Comparison of ENCODE assay signal across 26 cellular contexts in the genomic region with DNA sequence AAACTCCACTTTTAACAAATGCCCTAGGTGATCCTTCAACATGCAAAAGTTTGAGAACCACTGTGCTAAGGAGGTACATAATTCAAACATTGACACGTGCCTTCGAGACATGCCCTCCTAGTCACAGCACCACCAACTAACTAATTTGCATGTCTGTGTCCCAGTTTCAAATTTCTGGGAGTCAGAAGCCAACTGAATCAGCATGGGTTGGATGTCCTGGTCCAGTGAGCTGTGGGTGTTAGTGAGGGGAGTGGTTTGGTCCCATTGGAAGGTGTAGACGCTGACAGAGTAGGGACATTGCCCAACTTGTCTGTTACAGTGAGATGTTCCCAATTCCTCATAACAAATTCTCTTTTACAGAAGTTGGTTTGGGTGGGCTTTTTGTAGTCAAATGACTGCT.
"Had no signal": no experiment of that assay in that cellular context is flagged by ENCODE, and none has a peak within 500 bp of the region (broad histone marks: within the 10 kb centered on the region; RNA-seq: fewer than 3 reads in every experiment).

No MANE protein-coding gene starts in this region.

- DNase-seq: activated CD4-positive, alpha-beta memory T cell treated with anti-CD3 and anti-CD28 coated beads, Interleukin-2, amount 10 ng/mL, durations not matched to agents 7 days and 5 days; activated CD4-positive, alpha-beta T cell treated with anti-CD3 and anti-CD28 coated beads for 36 hours; activated CD4-positive, alpha-beta T cell treated with anti-CD3 and anti-CD28 coated beads, Interleukin-2, amount 50 U/mL, for 1 hour; activated CD8-positive, alpha-beta memory T cell treated with anti-CD3 and anti-CD28 coated beads, Interleukin-2, amount 50 U/mL, for 48 hours; activated effector memory CD4-positive, alpha-beta T cell treated with anti-CD3 and anti-CD28 coated beads, Interleukin-2, amount 50 U/mL, for 16 hours; activated naive CD4-positive, alpha-beta T cell treated with Interleukin-2 at 50 U/mL for 16 hours; activated naive CD8-positive, alpha-beta T cell treated with anti-CD3 and anti-CD28 coated beads, Interleukin-2, amount 50 U/mL, for 24 hours; activated T-cell treated with anti-CD3 and anti-CD28 coated beads, Interleukin-2, amount 50 U/mL, for 1 hour; amniotic stem cell; body of pancreas; Karpas-422; NCI-H1105 treated with DMSO at 0.1 percent for 48 hours; NCI-H1436 treated with DMSO at 0.1 percent for 48 hours; NCI-H187; NCI-H2081; NCI-H2227 treated with DMSO at 0.1 percent for 48 hours; NCI-H446 treated with DMSO at 0.1 percent for 48 hours; NCI-H524 treated with DMSO at 0.1 percent for 48 hours; NCI-H82; T-helper 1 cell had no signal

- H3K27me3 ChIP-seq: ascending aorta, body of pancreas had no signal

- ATAC-seq: activated CD4-positive, alpha-beta T cell treated with anti-CD3 and anti-CD28 coated beads for 36 hours; activated naive CD4-positive, alpha-beta T cell treated with anti-CD3 and anti-CD28 coated beads, Interleukin-2, amount 50 U/mL, for 72 hours; activated naive CD8-positive, alpha-beta T cell treated with anti-CD3 and anti-CD28 coated beads, Interleukin-2, amount 50 U/mL, for 24 hours; body of pancreas; K562; Right ventricle myocardium inferior had no signal

- H3K4me1 ChIP-seq: body of pancreas had no signal

- H3K27ac ChIP-seq: ascending aorta, body of pancreas, SK-N-MC had no signal

- H3K36me3 ChIP-seq: ascending aorta, WERI-Rb-1 had no signal

- H3K9me3 ChIP-seq: ascending aorta, body of pancreas had no signal

- H3K4me3 ChIP-seq: ascending aorta, body of pancreas, K562, SK-N-MC had no signal
